17 cellular contexts compared by ENCODE assay signal in the genomic region with DNA sequence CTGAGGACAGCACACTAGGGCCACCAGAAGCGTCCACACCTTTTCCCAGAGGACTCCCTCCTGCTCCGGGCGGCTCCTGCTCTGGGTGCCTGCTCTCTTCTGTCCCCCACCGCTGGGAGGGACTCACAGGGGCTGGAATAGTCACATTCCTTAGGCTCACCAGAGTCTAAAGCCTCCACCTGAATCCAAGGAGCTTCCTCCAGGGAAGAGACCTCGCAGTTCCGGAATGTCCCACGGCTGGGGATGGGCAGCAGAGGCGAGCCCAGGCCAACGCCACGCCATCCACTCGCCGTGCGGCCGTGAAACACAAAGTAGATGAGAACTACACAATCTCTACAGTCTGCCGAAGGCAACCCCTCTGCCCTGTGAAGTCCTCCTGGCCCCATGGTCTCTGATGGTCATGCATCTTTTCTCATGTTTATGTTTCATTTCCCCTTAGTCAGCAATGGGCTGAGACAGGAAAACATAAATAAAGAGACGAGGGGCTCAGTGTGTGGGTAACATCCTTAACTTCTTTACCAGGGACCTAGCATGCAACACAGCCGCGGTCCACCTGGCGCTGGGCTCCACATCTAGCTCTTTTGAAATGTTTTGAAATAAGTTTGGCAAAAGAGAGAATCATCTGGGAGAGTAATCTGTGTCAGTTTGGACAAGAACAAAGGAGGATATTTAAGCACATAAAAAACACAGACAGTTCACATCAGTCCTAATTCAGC.
DNase-seq lines count a peak whose midpoint lies in the region; ATAC-seq and TF ChIP-seq lines count a peak whose summit lies in the region.
"Had no signal": no experiment of that assay in that cellular context is flagged by ENCODE, and none has a peak within 500 bp of the region (broad histone marks: within the 10 kb centered on the region; RNA-seq: fewer than 3 reads in every experiment).

No MANE protein-coding gene starts in this region.

- no peak overlapping the region for H2BK20ac ChIP-seq in IMR-90 (ENCODE audit: low read depth, low read length)

- H3K27me3 ChIP-seq in IMR-90 (ENCODE audit: control insufficient read depth, insufficient read depth, low read length) = no peaks in the 10 kb centered on the region
- no peaks in the 10 kb centered on the region for H3K27me3 ChIP-seq in mesendoderm (ENCODE audit: insufficient read depth, low read length, poor library complexity)
- H3K27me3 ChIP-seq in tibial artery = no peaks in the 10 kb centered on the region
- H3K27me3 ChIP-seq: BE2C, hepatocyte, stomach had no signal

- peak overlapping the region; percentile 57; the same call in 1 of the 2 replicates for H3K14ac ChIP-seq in IMR-90 (replicated peaks; ENCODE audit: low read depth, low read length)

- H4K91ac ChIP-seq in IMR-90 (ENCODE audit: insufficient read depth, low read depth, low read length) = no peak overlapping the region; the same call in 1 of the 2 replicates

- H3K9ac ChIP-seq in IMR-90 (ENCODE audit: low read depth, low read length) (no peak overlapping the region), mesendoderm (ENCODE audit: low read length) (no peak overlapping the region)

- intact Hi-C loops in IMR-90 (cut with micrococcal nuclease) (no loop called here), tibial artery (cut with DNase I; ENCODE audit: low total_unique reads) (loop anchor here (5.0 kb wide), 1 partner anchor 171 kb away; no protein-coding TSS in a partner anchor)

- H2AK9ac ChIP-seq in IMR-90 (replicated peaks; ENCODE audit: low read depth, low read length, poor library complexity) = no peak overlapping the region

- no TSS peak for BruUV-seq in IMR-90 (replicated peaks; lab: Mats Ljungman, UMichigan)

- H3K79me1 ChIP-seq in IMR-90 (ENCODE audit: low read depth in 1 of 2, low read length in 2 of 2) (peaks cover 43 to 87% of the 10 kb centered on the region in 2 experiments), mesendoderm (ENCODE audit: low read length) (no peaks in the 10 kb centered on the region)

- H3K4me2 ChIP-seq in IMR-90 (ENCODE audit: low read depth, low read length) (no peak overlapping the region), mesendoderm (ENCODE audit: low read length) (no peak overlapping the region)
- H3K4me2 ChIP-seq: hepatocyte had no signal

- peak overlapping the region; percentile 50 for H3K4ac ChIP-seq in IMR-90 (ENCODE audit: low read depth, low read length)
- H3K4ac ChIP-seq in mesendoderm (ENCODE audit: low read depth, low read length) = no peak overlapping the region

- H3K79me2 ChIP-seq in mesendoderm (ENCODE audit: control insufficient read depth, insufficient read depth, low read length) = no peaks in the 10 kb centered on the region
- H3K79me2 ChIP-seq: hepatocyte had no signal

- peaks cover 22% of the 10 kb centered on the region for H3K4me1 ChIP-seq in IMR-90 (ENCODE audit: control insufficient read depth, insufficient read depth, low read length)
- no peaks in the 10 kb centered on the region for H3K4me1 ChIP-seq in mesendoderm (ENCODE audit: control insufficient read depth, low read depth, low read length)
- H3K4me1 ChIP-seq in tibial artery = peaks cover 0 to 26% (median 7%) of the 10 kb centered on the region in 4 donors
- H3K4me1 ChIP-seq: BE2C had no signal

- H3K23ac ChIP-seq in IMR-90 (ENCODE audit: low read depth, low read length) (peak overlapping the region; percentile 50; the same call in 1 of the 2 replicates), mesendoderm (ENCODE audit: low read length) (no peak overlapping the region)

- no peak for TF ChIP-seq RAD21 in IMR-90 (IDR thresholded peaks at IDR 0.05; ENCODE audit: low read length)

- H3K36me3 ChIP-seq in IMR-90 (ENCODE audit: control insufficient read depth, insufficient read depth, low read length) (peaks cover 68% of the 10 kb centered on the region), mesendoderm (ENCODE audit: control insufficient read depth, insufficient read depth, low read length) (peaks cover 3% of the 10 kb centered on the region), tibial artery (peaks cover 37 to 68% (median 65%) of the 10 kb centered on the region in 3 donors)
- H3K36me3 ChIP-seq: BE2C had no signal

- H3K27ac ChIP-seq in IMR-90 (ENCODE audit: insufficient read depth, low read length) = peak overlapping the region; percentile 30; the same call in 1 of the 2 replicates
- H3K27ac ChIP-seq in coronary artery = no peak overlapping the region
- H3K27ac ChIP-seq in mesendoderm (ENCODE audit: low read depth, low read length) = no peak overlapping the region
- peak overlapping the region; percentile 21 to 30 for H3K27ac ChIP-seq in tibial artery
- H3K27ac ChIP-seq: hepatocyte had no signal

- peak overlapping the region in 1 of 2 experiments; percentile 20; a peak in 1 of 4 replicates for H4K8ac ChIP-seq in IMR-90 (ENCODE audit: low read depth in 2 of 2, low read length in 2 of 2)
- H4K8ac ChIP-seq in mesendoderm (ENCODE audit: low read depth, low read length) = no peak overlapping the region

- peaks cover 28% of the 10 kb centered on the region for H3K9me1 ChIP-seq in IMR-90 (ENCODE audit: insufficient read depth, low read length)

- no peak overlapping the region for H3K18ac ChIP-seq in IMR-90 (ENCODE audit: low read depth, low read length)
- H3K18ac ChIP-seq in mesendoderm (ENCODE audit: low read length) = no peak overlapping the region

- no peak overlapping the region for H2AFZ ChIP-seq in IMR-90 (replicated peaks; ENCODE audit: low read length, poor library complexity)
- H2AFZ ChIP-seq: hepatocyte had no signal

- in situ Hi-C loops in IMR-90 (cut with MboI; ENCODE audit: low sequenced_read_pairs) = no loop called here

- H4K5ac ChIP-seq in IMR-90 (ENCODE audit: low read depth, low read length) (peak overlapping the region; percentile 30), mesendoderm (ENCODE audit: low read length) (no peak overlapping the region)

- H3K56ac ChIP-seq in IMR-90 (ENCODE audit: extremely low read depth, insufficient read depth, low read length) = no peak overlapping the region
- no peak overlapping the region for H3K56ac ChIP-seq in mesendoderm (ENCODE audit: low read length)

- dilution Hi-C loops in IMR-90 (cut with HindIII; ENCODE audit: low sequenced_read_pairs, unreplicated experiment) = no loop called here

- H3K4me3 ChIP-seq in IMR-90 (ENCODE audit: insufficient read depth, low read depth, low read length) (no peak overlapping the region), coronary artery (no peak overlapping the region), mesendoderm (ENCODE audit: low read length) (no peak overlapping the region), tibial artery (no peak overlapping the region)
- H3K4me3 ChIP-seq: hepatocyte, stomach had no signal

- DNase-seq in IMR-90 (no peak), coronary artery (ENCODE audit: low spot score) (peak; percentile 56), mesendoderm (peak; percentile 75), tibial artery (no peak), germinal center (ENCODE audit: low spot score) (no peak), putamen (ENCODE audit: low spot score) (no peak)
- DNase-seq in activated effector memory CD4-positive, alpha-beta T cell treated with Interleukin-2 at 50 U/mL for 16 hours = no peak
- DNase-seq: activated effector memory CD4-positive, alpha-beta T cell treated with anti-CD3 and anti-CD28 coated beads, Interleukin-2, amount 50 U/mL, for 16 hours; amygdala; BE2C; Calu3; NCI-H1436; NCI-H774; stomach; T1000 had no signal

- TF ChIP-seq POLR2A in IMR-90 (IDR thresholded peaks at IDR 0.05; ENCODE audit: low read depth, low read length) = no peak

- H2BK120ac ChIP-seq in IMR-90 (ENCODE audit: low read depth, low read length) = no peak overlapping the region
- H2BK120ac ChIP-seq in mesendoderm (ENCODE audit: low read depth, low read length) = no peak overlapping the region

- ATAC-seq in IMR-90 (ENCODE audit: low read depth) = peak; percentile 27
- ATAC-seq: activated CD4-positive, CD25-positive, alpha-beta regulatory T cell treated with anti-CD3 and anti-CD28 coated beads, Interleukin-2, amount 50 U/mL, for 24 hours had no signal

- H2BK5ac ChIP-seq in IMR-90 (ENCODE audit: low read depth, low read length, poor library complexity, severe bottlenecking) (peak overlapping the region; percentile 7), mesendoderm (ENCODE audit: low read length) (no peak overlapping the region)

- peak overlapping the region; percentile 38; the same call in 1 of the 2 replicates for H2AK5ac ChIP-seq in IMR-90 (ENCODE audit: low read depth, low read length)
- H2AK5ac ChIP-seq in mesendoderm (ENCODE audit: low read length) = no peak overlapping the region

- TF ChIP-seq CTCF in IMR-90 (conservative IDR thresholded peaks at IDR 0.05; ENCODE audit: low read depth, low read length) (no peak), coronary artery (IDR thresholded peaks at IDR 0.05) (no peak), tibial artery (IDR thresholded peaks at IDR 0.05) (no peak)

- WGBS in IMR-90 (ENCODE audit: extremely low coverage in 2 of 2, insufficient read length in 1 of 2), 2 experiments = no CpG with 5 or more reads among the region's 19 CpGs
- WGBS in mesendoderm (ENCODE audit: extremely low coverage, insufficient coverage, low lambda C conversion rate) = no CpG with 5 or more reads among the region's 19 CpGs

- POLR2A ChIA-PET in IMR-90 (lab: Charles Lee; ENCODE audit: unreplicated experiment) = no interaction called here

- CTCF ChIA-PET in IMR-90 (lab: Yijun Ruan, JAX) = interaction anchor here (1.1 kb wide), 1 partner anchor 30 kb away, joined by 3 read pairs; no protein-coding TSS in a partner anchor

- H4K20me1 ChIP-seq in IMR-90 (ENCODE audit: insufficient read depth, low read length) = peaks cover 44% of the 10 kb centered on the region

- H2BK15ac ChIP-seq in IMR-90 (ENCODE audit: low read depth, low read length) = peak overlapping the region; percentile 12; the same call in 1 of the 3 replicates
- no peak overlapping the region for H2BK15ac ChIP-seq in mesendoderm (replicated peaks; ENCODE audit: low read depth)

- no peaks in the 10 kb centered on the region for H3K9me3 ChIP-seq in IMR-90 (ENCODE audit: control insufficient read depth, insufficient read depth, low read length)
- no peaks in the 10 kb centered on the region for H3K9me3 ChIP-seq in tibial artery
- H3K9me3 ChIP-seq: BE2C, stomach had no signal

TF ChIP-seq in IMR-90, 13 proteins besides CTCF, POLR2A, EP300 and RAD21:
- TF ChIP-seq MXI1 (IDR thresholded peaks at IDR 0.05; ENCODE audit: borderline replicate concordance, low read depth, low read length) (no peak), MAFK (IDR thresholded peaks at IDR 0.05; ENCODE audit: low read depth, low read length) (peak; percentile 81)

Comparison
In these comparisons a context has a peak if more than half of its experiments do, and no peak if none do; other contexts are left out.
1. DNase-seq: peak in coronary artery (single experiment) and mesendoderm (single experiment); none in IMR-90 (single experiment), tibial artery (0 of 2), activated effector memory CD4-positive, alpha-beta T cell treated with Interleukin-2 at 50 U/mL for 16 hours (single experiment), germinal center (single experiment) and putamen (single experiment).
2. H3K27ac ChIP-seq: peak in IMR-90 (single experiment) and tibial artery (2 of 2); none in coronary artery (0 of 2) and mesendoderm (single experiment).